Comparison of ENCODE assay signal across 8 cellular contexts in genomic region chr15:89002281-89002761, GRCh38.
DNase-seq lines count a peak whose midpoint lies in the region; ATAC-seq and TF ChIP-seq lines count a peak whose summit lies in the region.

No MANE protein-coding gene starts in this region.

- H3K9me3 ChIP-seq in lower lobe of right lung: no peaks in the 10 kb centered on the region

- peaks cover 13% of the 10 kb centered on the region for H3K4me1 ChIP-seq in lower lobe of right lung

- no peaks in the 10 kb centered on the region for H3K36me3 ChIP-seq in lower lobe of right lung

- ATAC-seq in GM18498 (IDR thresholded peaks at IDR 0.05; ENCODE audit: unreplicated experiment) (peak; percentile 93), HG02678 (IDR thresholded peaks at IDR 0.05; ENCODE audit: unreplicated experiment) (peak; percentile 94), SK-N-SH treated with all-trans-retinoic acid at 6 μM for 48 hours (peak; percentile 36; the same call in 2 of the 3 replicates), lower lobe of right lung (peak; percentile 68 to 90), GM21526 (IDR thresholded peaks at IDR 0.05; ENCODE audit: low FRiP score, unreplicated experiment) (no peak)

- no peaks in the 10 kb centered on the region for H3K27me3 ChIP-seq in lower lobe of right lung (ENCODE audit: low read depth)

- H3K27ac ChIP-seq in lower lobe of right lung: no peak overlapping the region

- TF ChIP-seq CTCF in lower lobe of right lung (IDR thresholded peaks at IDR 0.05): no peak

- no peak overlapping the region for H3K4me3 ChIP-seq in lower lobe of right lung

- intact Hi-C loops in lower lobe of right lung (cut with DNase I): no loop called here

- peak; percentile 68 for DNase-seq in lower lobe of right lung
- no peak for DNase-seq in activated T-cell treated with anti-CD3 and anti-CD28 coated beads, Interleukin-2, amount 50 U/mL, for 48 hours
- DNase-seq in stimulated activated CD4-positive, alpha-beta T cell treated with anti-CD3 and anti-CD28 coated beads, Interleukin-2, amount 100 ng/mL, for 24 hours: no peak
- DNase-seq in activated T-cell treated with anti-CD3 and anti-CD28 coated beads for 4 hours: no peak

TF ChIP-seq in SK-N-SH treated with all-trans-retinoic acid at 6 μM for 48 hours, 23 proteins besides CTCF, POLR2A, EP300 and RAD21:
- TF ChIP-seq ZNF8 (CRISPR knock-in tag; IDR thresholded peaks at IDR 0.05) (no peak), ZFP3 (CRISPR knock-in tag; IDR thresholded peaks at IDR 0.05) (no peak), PPARA (CRISPR knock-in tag; IDR thresholded peaks at IDR 0.05; ENCODE audit: borderline replicate concordance) (no peak), ZFP30 (CRISPR knock-in tag; IDR thresholded peaks at IDR 0.05) (no peak), ARNTL (CRISPR knock-in tag; IDR thresholded peaks at IDR 0.05; ENCODE audit: borderline replicate concordance, low read depth) (no peak), ZNF565 (CRISPR knock-in tag; conservative IDR thresholded peaks at IDR 0.05; ENCODE audit: low read depth) (no peak), SNAI2 (CRISPR knock-in tag; IDR thresholded peaks at IDR 0.05) (no peak), CREB5 (CRISPR knock-in tag; IDR thresholded peaks at IDR 0.05; ENCODE audit: low read depth) (no peak), PATZ1 (CRISPR knock-in tag; IDR thresholded peaks at IDR 0.05; ENCODE audit: borderline replicate concordance) (no peak), GLIS3 (CRISPR knock-in tag; IDR thresholded peaks at IDR 0.05) (no peak), OSR1 (CRISPR knock-in tag; IDR thresholded peaks at IDR 0.05) (no peak), CSDC2 (CRISPR knock-in tag; IDR thresholded peaks at IDR 0.05) (no peak), RARB (CRISPR knock-in tag; IDR thresholded peaks at IDR 0.05) (no peak), POU6F1 (CRISPR knock-in tag; IDR thresholded peaks at IDR 0.05; ENCODE audit: borderline replicate concordance, low read depth) (no peak), ESRRG (CRISPR knock-in tag; IDR thresholded peaks at IDR 0.05) (no peak), CSRNP3 (CRISPR knock-in tag; IDR thresholded peaks at IDR 0.05) (no peak), TSHZ2 (CRISPR knock-in tag; IDR thresholded peaks at IDR 0.05) (no peak)
